ENCODE assay signal across 21 cellular contexts in genomic region chr2:58228272-58228671, GRCh38. TPM values are rescaled to one million over a fixed set of nuclear protein-coding genes. Genes with fewer than 3 reads are reported as not detected.
DNase-seq lines count a peak whose midpoint lies in the region; ATAC-seq and TF ChIP-seq lines count a peak whose summit lies in the region.
"Had no signal": no experiment of that assay in that cellular context is flagged by ENCODE, and none has a peak within 500 bp of the region (broad histone marks: within the 10 kb centered on the region; RNA-seq: fewer than 3 reads in every experiment).

No MANE protein-coding gene starts in this region.

- H3K27ac ChIP-seq in right lobe of liver, result peak overlapping the region in 2 of 3 donors; percentile 12 to 15
- H3K27ac ChIP-seq: A549; BLaER1 treated with 17β-estradiol and CSF1 and Interleukin-3, amounts not matched to agents 10 nM and 100 nM had no signal

- CTCF ChIA-PET in activated CD4-positive, alpha-beta memory T cell treated with anti-CD3 and anti-CD28 coated beads for 36 hours (lab: Charles Lee), result no interaction called here

- peaks cover 14% of the 10 kb centered on the region for H3K36me3 Mint-ChIP-seq in activated CD4-positive, alpha-beta memory T cell treated with anti-CD3 and anti-CD28 coated beads for 36 hours

- H3K4me1 Mint-ChIP-seq in activated CD4-positive, alpha-beta memory T cell treated with anti-CD3 and anti-CD28 coated beads for 36 hours (ENCODE audit: low read depth), result peaks cover 1% of the 10 kb centered on the region
- H3K4me1 Mint-ChIP-seq: CD14-positive monocyte had no signal

- no peaks in the 10 kb centered on the region for H3K9me3 Mint-ChIP-seq in activated CD4-positive, alpha-beta memory T cell treated with anti-CD3 and anti-CD28 coated beads for 36 hours
- H3K9me3 Mint-ChIP-seq: CD14-positive monocyte; CD4-positive, alpha-beta T cell; CD8-positive, alpha-beta memory T cell had no signal

- DNase-seq in NCI-H748 (lab: John Stamatoyannopoulos, UW; ENCODE audit: unreplicated experiment) (peak; percentile 5), NCI-H748 treated with DMSO at 0.1 percent for 48 hours (lab: John Stamatoyannopoulos, UW) (no peak), left lobe of liver (ENCODE audit: low spot score) (no peak), right lobe of liver (no peak), hippocampal formation (lab: John Stamatoyannopoulos, UW) (no peak)
- no peak for DNase-seq in activated CD4-positive, alpha-beta memory T cell treated with anti-CD3 and anti-CD28 coated beads for 36 hours
- DNase-seq: 8988T; ACHN; AML-193; BE2C; CD4-positive, alpha-beta T cell; CD8-positive, alpha-beta memory T cell; DMS53; DMS79 treated with DMSO at 0.1 percent for 48 hours; GF-D8; H7; HCEC 1CT had no signal

- H3K27me3 ChIP-seq in right lobe of liver, result no peaks in the 10 kb centered on the region
- H3K27me3 ChIP-seq: BE2C; BLaER1 treated with 17β-estradiol and CSF1 and Interleukin-3, amounts not matched to agents 10 nM and 100 nM had no signal

- intact Hi-C loops in right lobe of liver (cut with DNase I), result no loop called here
- intact Hi-C loops in activated CD4-positive, alpha-beta memory T cell treated with anti-CD3 and anti-CD28 coated beads for 36 hours (cut with micrococcal nuclease), result no loop called here

- H3K4me1 ChIP-seq in right lobe of liver, result peaks cover 0 to 12% (median 4%) of the 10 kb centered on the region in 4 donors
- H3K4me1 ChIP-seq: BE2C; BLaER1 treated with 17β-estradiol and CSF1 and Interleukin-3, amounts not matched to agents 10 nM and 100 nM had no signal

- no peak overlapping the region for H3K27ac Mint-ChIP-seq in activated CD4-positive, alpha-beta memory T cell treated with anti-CD3 and anti-CD28 coated beads for 36 hours
- H3K27ac Mint-ChIP-seq: CD4-positive, alpha-beta T cell had no signal

- TF ChIP-seq CTCF in right lobe of liver (IDR thresholded peaks at IDR 0.05), result no peak

- POLR2A ChIA-PET in activated CD4-positive, alpha-beta memory T cell treated with anti-CD3 and anti-CD28 coated beads for 36 hours (lab: Charles Lee), result no interaction called here

- WGBS in right lobe of liver (ENCODE audit: insufficient coverage, low coverage, low lambda C conversion rate, missing lambda C conversion rate), result 29% methylated on average over 1 of the region's 1 CpG

- ATAC-seq in left lobe of liver (peak; percentile 84), right lobe of liver (peak; percentile 84 to 95 (median 88)), GM21619 (IDR thresholded peaks at IDR 0.05; ENCODE audit: unreplicated experiment) (no peak)
- ATAC-seq: A549 had no signal

- H3K27me3 Mint-ChIP-seq in activated CD4-positive, alpha-beta memory T cell treated with anti-CD3 and anti-CD28 coated beads for 36 hours, result no peaks in the 10 kb centered on the region
- H3K27me3 Mint-ChIP-seq: CD4-positive, alpha-beta T cell; CD8-positive, alpha-beta memory T cell had no signal

- H3K4me3 Mint-ChIP-seq in activated CD4-positive, alpha-beta memory T cell treated with anti-CD3 and anti-CD28 coated beads for 36 hours, result no peak overlapping the region
- H3K4me3 Mint-ChIP-seq: CD14-positive monocyte; CD4-positive, alpha-beta T cell; CD8-positive, alpha-beta memory T cell had no signal

- H3K9me3 ChIP-seq in right lobe of liver, result no peaks in the 10 kb centered on the region
- H3K9me3 ChIP-seq: A549; BE2C; BLaER1 treated with 17β-estradiol and CSF1 and Interleukin-3, amounts not matched to agents 10 nM and 100 nM had no signal

- H3K4me3 ChIP-seq in right lobe of liver, result no peak overlapping the region
- H3K4me3 ChIP-seq: A549; BLaER1 treated with 17β-estradiol and CSF1 and Interleukin-3, amounts not matched to agents 10 nM and 100 nM had no signal

- no peak for TF ChIP-seq POLR2A in right lobe of liver (IDR thresholded peaks at IDR 0.05)

- H3K36me3 ChIP-seq in right lobe of liver, result no peaks in the 10 kb centered on the region
- H3K36me3 ChIP-seq: BE2C had no signal

RNA-seq across cellular contexts. Expression of gene FANCL, which starts 12.9 kb away (rescaled TPM):
- total RNA-seq in left lobe of liver (8.8 TPM), right lobe of liver (10 to 100 TPM in 5 of 6 experiments, 1 to 10 TPM in 1; 6.8 to 22.3 (median 15.3) TPM)
- 10 to 100 TPM; 24.2 to 27.9 TPM for total RNA-seq in activated CD4-positive, alpha-beta memory T cell treated with anti-CD3 and anti-CD28 coated beads for 36 hours
